ENCODE assay signal across 8 cellular contexts in the genomic region with DNA sequence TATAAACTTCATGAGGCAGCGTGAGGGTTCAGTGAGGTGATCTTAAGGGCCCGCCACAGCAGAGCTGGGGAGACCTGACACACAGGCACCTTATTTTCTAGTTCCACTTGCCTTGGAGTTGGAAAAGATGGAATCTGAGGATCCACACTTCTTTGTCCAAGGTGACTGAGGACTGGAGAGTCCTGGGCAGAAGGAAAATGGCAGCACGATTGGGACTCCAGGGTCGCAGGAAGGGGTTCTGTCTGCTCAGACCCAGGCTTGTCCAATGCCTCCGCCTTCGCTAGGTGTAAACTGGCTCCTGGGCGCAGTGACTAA. TPM values are rescaled to one million over a fixed set of nuclear protein-coding genes. Genes with fewer than 3 reads are reported as not detected.
A peak's percentile ranks its signal among the peaks of the same experiment; 100 is the strongest.
DNase-seq lines count a peak whose midpoint lies in the region; ATAC-seq, FAIRE-seq and TF ChIP-seq lines count a peak whose summit lies in the region.

No MANE protein-coding gene starts in this region.

- TF ChIP-seq CTCF in A549 (IDR thresholded peaks at IDR 0.05) (no peak), bronchial epithelial cell (IDR thresholded peaks at IDR 0.05; ENCODE audit: insufficient read depth, low read length, severe bottlenecking) (no peak)

- POLR2A ChIA-PET in A549 (lab: Yijun Ruan, JAX) = interaction anchor here (0.6 to 4.2 kb wide), 4 partner anchors 9 to 495 kb away, joined by 3 to 19 read pairs (median 4); a partner anchor contains a TSS

- H3K4me1 ChIP-seq in A549 (peaks cover 12% of the 10 kb centered on the region), HUES6 (ENCODE audit: control insufficient read depth, insufficient read depth, low read length) (peaks cover 7% of the 10 kb centered on the region), muscle layer of colon (ENCODE audit: insufficient read depth, low read length) (peaks cover 18% of the 10 kb centered on the region)

- H3K4me3 ChIP-seq in A549 (peak overlapping the region; percentile 72), HUES6 (ENCODE audit: low read depth, low read length) (peak overlapping the region; percentile 74), bronchial epithelial cell (ENCODE audit: low read depth, low read length) (peak overlapping the region; percentile 95), muscle layer of colon (ENCODE audit: low read depth in 1 of 2, low read length in 2 of 2) (peak overlapping the region; percentile 73 to 85)

- DNase-seq in A549 (ENCODE audit: low read depth in 1 of 2, low spot score in 1 of 2) (no peak), bronchial epithelial cell (ENCODE audit: low read depth) (no peak), SK-N-DZ (ENCODE audit: low spot score) (no peak), EL (no peak), NCI-H2029 treated with DMSO at 0.1 percent for 48 hours (lab: John Stamatoyannopoulos, UW) (no peak)

- H3K9ac ChIP-seq in HUES6 (ENCODE audit: low read length) (peak overlapping the region; percentile 90), muscle layer of colon (ENCODE audit: low read length) (no peak overlapping the region)

- TF ChIP-seq RAD21 in A549 (conservative IDR thresholded peaks at IDR 0.05 in 1 of 2, IDR thresholded peaks at IDR 0.05 in 1 of 2) = no peak

- H3K27ac ChIP-seq in A549 = peak overlapping the region; percentile 89 to 99
- peak overlapping the region; percentile 39; the same call in 1 of the 2 replicates for H3K27ac ChIP-seq in HUES6 (ENCODE audit: low read depth, low read length)
- H3K27ac ChIP-seq in muscle layer of colon (ENCODE audit: low read depth, low read length) = peak overlapping the region; percentile 3

- H3K27me3 ChIP-seq in HUES6 (ENCODE audit: control insufficient read depth, insufficient read depth, low read length) = peaks cover 8% of the 10 kb centered on the region; the same call in 1 of the 2 replicates
- no peaks in the 10 kb centered on the region for H3K27me3 ChIP-seq in bronchial epithelial cell (ENCODE audit: control insufficient read depth, insufficient read depth, low read length)
- H3K27me3 ChIP-seq in muscle layer of colon (ENCODE audit: control insufficient read depth in 1 of 2, insufficient read depth in 2 of 2, low read length in 2 of 2) = no peaks in the 10 kb centered on the region

- FAIRE-seq in A549 (lab: Jason Lieb, UNC) (no peak), bronchial epithelial cell (lab: Jason Lieb, UNC) (no peak)

- ATAC-seq in A549 (no peak), HG03159 (IDR thresholded peaks at IDR 0.05; ENCODE audit: unreplicated experiment) (no peak)

- peaks cover 40% of the 10 kb centered on the region for H3K36me3 ChIP-seq in HUES6 (ENCODE audit: control insufficient read depth, insufficient read depth, low read length)
- H3K36me3 ChIP-seq in bronchial epithelial cell (ENCODE audit: control insufficient read depth, insufficient read depth, low read length) = peaks cover 32% of the 10 kb centered on the region
- peaks cover 8% of the 10 kb centered on the region for H3K36me3 ChIP-seq in muscle layer of colon (ENCODE audit: insufficient read depth, low read length)

- no peak for TF ChIP-seq EP300 in A549 (IDR thresholded peaks at IDR 0.05)

- no peaks in the 10 kb centered on the region for H3K9me3 ChIP-seq in A549
- H3K9me3 ChIP-seq in HUES6 (ENCODE audit: control insufficient read depth, insufficient read depth, low read depth, low read length) = no peaks in the 10 kb centered on the region
- no peaks in the 10 kb centered on the region for H3K9me3 ChIP-seq in muscle layer of colon (ENCODE audit: low read length)

- CTCF ChIA-PET in A549 (lab: Yijun Ruan, JAX) = interaction anchor here (0.6 to 3.4 kb wide), 10 partner anchors 11 to 562 kb away, joined by 3 to 23 read pairs (median 4); no protein-coding TSS in a partner anchor

- TF ChIP-seq POLR2A in A549 (IDR thresholded peaks at IDR 0.05; ENCODE audit: low read length) = no peak

- H3K4me2 ChIP-seq in A549 = peak overlapping the region; percentile 89

- 60% methylated on average over 4 of the region's 7 CpGs for WGBS in A549 (ENCODE audit: missing lambda C conversion rate)

TF ChIP-seq in A549, 52 proteins besides CTCF, POLR2A, EP300 and RAD21:
- TF ChIP-seq FOSL2 (IDR thresholded peaks at IDR 0.05) (no peak), FOSL2 (CRISPR knock-in tag; IDR thresholded peaks at IDR 0.05) (no peak), JUN (IDR thresholded peaks at IDR 0.05) (0 out of 5 replicates have a peak, but pooled peaks of 1 of the 2 experiments have one; percentile 4)
- TF ChIP-seq, protein P1, sequence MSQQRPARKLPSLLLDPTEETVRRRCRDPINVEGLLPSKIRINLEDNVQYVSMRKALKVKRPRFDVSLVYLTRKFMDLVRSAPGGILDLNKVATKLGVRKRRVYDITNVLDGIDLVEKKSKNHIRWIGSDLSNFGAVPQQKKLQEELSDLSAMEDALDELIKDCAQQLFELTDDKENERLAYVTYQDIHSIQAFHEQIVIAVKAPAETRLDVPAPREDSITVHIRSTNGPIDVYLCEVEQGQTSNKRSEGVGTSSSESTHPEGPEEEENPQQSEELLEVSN (IDR thresholded peaks at IDR 0.05; ENCODE audit: borderline replicate concordance, low read depth) = 0 out of 2 replicates have a peak, but pooled peaks have one; percentile 15

RNA-seq across cellular contexts. Expression of a gene that starts 1.3 kb away (rescaled TPM):
- polyA plus RNA-seq in A549 (2011; rRNA removed) (38.9 and 39.9 TPM in 2 replicates), A549 (2017; fragmentation: RNase III; extraction: RNeasy Plus Mini Kit Qiagen cat#74134 plus additional on column Dnase treatment) (45.6 to 48.1 TPM (median 46.9 TPM) in 3 replicates)
- 84.8 and 93.4 TPM in 2 replicates for polyA plus RNA-seq in A549 (2012; cell fraction: cytosol; rRNA removed)
- polyA plus RNA-seq in A549 (2012; cell fraction: nucleus; rRNA removed) = 123 and 128 TPM in 2 replicates
- polyA minus RNA-seq in A549 (2011; rRNA and poly(A)+ RNA removed) = 30.3 and 35.6 TPM in 2 replicates
- 108 and 130 TPM in 2 replicates for total RNA-seq in bronchial epithelial cell
- polyA plus RNA-seq in SK-N-DZ (2014; cell fraction: cytosol; rRNA removed) = 36.4 and 42.1 TPM in 2 replicates
- polyA plus RNA-seq in SK-N-DZ (2014; cell fraction: nucleus; rRNA removed) = 63.3 TPM in 2 replicates

RNA-seq across cellular contexts. Expression of a gene that starts 8.3 kb away (rescaled TPM):
- polyA plus RNA-seq in A549 (2011; rRNA removed) (17.8 and 26.0 TPM in 2 replicates), A549 (2017; fragmentation: RNase III; extraction: RNeasy Plus Mini Kit Qiagen cat#74134 plus additional on column Dnase treatment) (43.8 to 49.2 TPM (median 46.7 TPM) in 3 replicates)
- 39.3 and 56.7 TPM in 2 replicates for polyA plus RNA-seq in A549 (2012; cell fraction: cytosol; rRNA removed)
- 67.9 and 84.5 TPM in 2 replicates for polyA plus RNA-seq in A549 (2012; cell fraction: nucleus; rRNA removed)
- polyA minus RNA-seq in A549 (2011; rRNA and poly(A)+ RNA removed) = 17.8 and 25.3 TPM in 2 replicates
- 41.9 and 42.6 TPM in 2 replicates for total RNA-seq in bronchial epithelial cell
- 75.8 and 76.5 TPM in 2 replicates for polyA plus RNA-seq in SK-N-DZ (2014; cell fraction: cytosol; rRNA removed)
- polyA plus RNA-seq in SK-N-DZ (2014; cell fraction: nucleus; rRNA removed) = 95.2 and 101 TPM in 2 replicates

RNA-seq across cellular contexts. Expression of a gene that starts 21.0 kb away (rescaled TPM):
- polyA plus RNA-seq in A549 (2011; rRNA removed) (34.0 and 41.0 TPM in 2 replicates), A549 (2017; fragmentation: RNase III; extraction: RNeasy Plus Mini Kit Qiagen cat#74134 plus additional on column Dnase treatment) (25.4 to 29.2 TPM (median 26.3 TPM) in 3 replicates)
- 32.4 and 33.3 TPM in 2 replicates for polyA plus RNA-seq in A549 (2012; cell fraction: cytosol; rRNA removed)
- polyA plus RNA-seq in A549 (2012; cell fraction: nucleus; rRNA removed) = 14.6 and 24.5 TPM in 2 replicates
- 7.8 and 9.3 TPM in 2 replicates for polyA minus RNA-seq in A549 (2011; rRNA and poly(A)+ RNA removed)
- 54.2 and 66.1 TPM in 2 replicates for total RNA-seq in bronchial epithelial cell
- 71.0 and 87.6 TPM in 2 replicates for polyA plus RNA-seq in SK-N-DZ (2014; cell fraction: cytosol; rRNA removed)
- polyA plus RNA-seq in SK-N-DZ (2014; cell fraction: nucleus; rRNA removed) = 45.2 and 47.9 TPM in 2 replicates

RNA-seq across cellular contexts. Expression of a gene that starts 26.0 kb away (rescaled TPM):
- polyA plus RNA-seq in A549 (2011; rRNA removed) (18.0 and 18.9 TPM in 2 replicates), A549 (2017; fragmentation: RNase III; extraction: RNeasy Plus Mini Kit Qiagen cat#74134 plus additional on column Dnase treatment) (9.7 to 11.5 TPM (median 10.9 TPM) in 3 replicates)
- 7.9 and 9.7 TPM in 2 replicates for polyA plus RNA-seq in A549 (2012; cell fraction: cytosol; rRNA removed)
- polyA plus RNA-seq in A549 (2012; cell fraction: nucleus; rRNA removed) = 8.1 and 9.5 TPM in 2 replicates
- polyA minus RNA-seq in A549 (2011; rRNA and poly(A)+ RNA removed) = 10.6 and 12.6 TPM in 2 replicates
- total RNA-seq in bronchial epithelial cell = 46.6 and 69.9 TPM in 2 replicates
- 13.1 and 17.3 TPM in 2 replicates for polyA plus RNA-seq in SK-N-DZ (2014; cell fraction: cytosol; rRNA removed)
- polyA plus RNA-seq in SK-N-DZ (2014; cell fraction: nucleus; rRNA removed) = 9.5 and 13.6 TPM in 2 replicates

RNA-seq across cellular contexts. Expression of a gene that starts 55.9 kb away (rescaled TPM):
- polyA plus RNA-seq in A549 (2011; rRNA removed) (16.0 and 18.4 TPM in 2 replicates), A549 (2017; fragmentation: RNase III; extraction: RNeasy Plus Mini Kit Qiagen cat#74134 plus additional on column Dnase treatment) (16.3 to 18.4 TPM (median 16.4 TPM) in 3 replicates)
- polyA plus RNA-seq in A549 (2012; cell fraction: cytosol; rRNA removed) = 6.9 and 7.3 TPM in 2 replicates
- polyA plus RNA-seq in A549 (2012; cell fraction: nucleus; rRNA removed) = 6.4 and 8.1 TPM in 2 replicates
- polyA minus RNA-seq in A549 (2011; rRNA and poly(A)+ RNA removed) = 12.6 and 13.9 TPM in 2 replicates
- 16.8 and 19.6 TPM in 2 replicates for total RNA-seq in bronchial epithelial cell
- polyA plus RNA-seq in SK-N-DZ (2014; cell fraction: cytosol; rRNA removed) = 23.4 and 25.5 TPM in 2 replicates
- polyA plus RNA-seq in SK-N-DZ (2014; cell fraction: nucleus; rRNA removed) = 17.1 and 22.4 TPM in 2 replicates

Comparison
In these comparisons a context has a peak if more than half of its experiments do, and no peak if none do; other contexts are left out.
1. H3K27ac ChIP-seq: peak in every context shown above with its lines; median percentile 94 in A549; 39 in HUES6; 3 in muscle layer of colon.